ENCODE assay signal across 8 cellular contexts in the genomic region with DNA sequence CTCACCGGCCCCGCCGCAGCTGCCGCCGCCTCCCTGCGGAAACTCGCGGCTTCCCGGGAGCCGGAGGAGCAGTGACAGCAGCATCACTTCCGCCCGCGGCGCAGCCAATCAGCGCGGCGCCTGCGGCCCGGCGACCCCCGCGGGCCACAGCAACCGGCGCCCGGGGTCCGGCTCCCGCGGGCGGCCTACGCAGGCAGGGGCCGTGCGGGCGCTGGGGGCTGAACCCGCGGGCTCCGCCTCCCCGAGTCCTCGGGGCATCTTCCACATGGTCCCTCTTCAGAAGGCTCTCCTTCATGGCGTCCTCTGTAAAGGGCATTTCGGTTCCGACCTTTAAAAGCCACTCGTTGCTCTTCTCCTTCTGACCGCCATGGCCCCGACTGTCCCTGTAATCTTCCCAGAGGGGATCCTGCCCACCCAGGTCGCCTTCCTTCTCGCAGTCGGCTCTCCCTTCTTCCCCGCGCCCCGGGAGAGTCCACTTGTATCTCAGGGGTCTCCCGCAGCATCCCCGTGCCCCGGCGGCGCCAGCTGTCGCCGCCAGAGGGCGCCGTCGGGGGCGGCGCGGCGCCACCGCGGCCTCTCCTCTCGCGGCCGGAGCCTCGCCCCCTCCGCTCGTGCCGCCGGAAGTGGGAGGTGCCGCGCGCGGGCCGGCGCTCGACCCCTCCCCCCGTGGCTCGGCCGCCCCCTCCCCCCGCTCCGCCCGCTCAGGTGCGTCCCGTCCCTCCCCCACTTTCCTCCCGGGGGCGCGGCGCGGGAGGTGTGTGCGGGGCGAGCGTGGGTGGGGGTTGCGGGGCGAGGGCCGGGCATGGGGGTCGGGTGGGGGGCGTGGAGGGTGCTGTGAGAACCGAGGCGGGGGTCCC. TPM values are rescaled to one million over a fixed set of nuclear protein-coding genes. Genes with fewer than 3 reads are reported as not detected.
DNase-seq lines count a peak whose midpoint lies in the region; ATAC-seq and TF ChIP-seq lines count a peak whose summit lies in the region.

A gene with protein sequence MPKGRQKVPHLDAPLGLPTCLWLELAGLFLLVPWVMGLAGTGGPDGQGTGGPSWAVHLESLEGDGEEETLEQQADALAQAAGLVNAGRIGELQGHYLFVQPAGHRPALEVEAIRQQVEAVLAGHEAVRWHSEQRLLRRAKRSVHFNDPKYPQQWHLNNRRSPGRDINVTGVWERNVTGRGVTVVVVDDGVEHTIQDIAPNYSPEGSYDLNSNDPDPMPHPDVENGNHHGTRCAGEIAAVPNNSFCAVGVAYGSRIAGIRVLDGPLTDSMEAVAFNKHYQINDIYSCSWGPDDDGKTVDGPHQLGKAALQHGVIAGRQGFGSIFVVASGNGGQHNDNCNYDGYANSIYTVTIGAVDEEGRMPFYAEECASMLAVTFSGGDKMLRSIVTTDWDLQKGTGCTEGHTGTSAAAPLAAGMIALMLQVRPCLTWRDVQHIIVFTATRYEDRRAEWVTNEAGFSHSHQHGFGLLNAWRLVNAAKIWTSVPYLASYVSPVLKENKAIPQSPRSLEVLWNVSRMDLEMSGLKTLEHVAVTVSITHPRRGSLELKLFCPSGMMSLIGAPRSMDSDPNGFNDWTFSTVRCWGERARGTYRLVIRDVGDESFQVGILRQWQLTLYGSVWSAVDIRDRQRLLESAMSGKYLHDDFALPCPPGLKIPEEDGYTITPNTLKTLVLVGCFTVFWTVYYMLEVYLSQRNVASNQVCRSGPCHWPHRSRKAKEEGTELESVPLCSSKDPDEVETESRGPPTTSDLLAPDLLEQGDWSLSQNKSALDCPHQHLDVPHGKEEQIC (minus strand): TSS at position 52 of the 857 bp plus-strand sequence. CDS start 2,229 bp downstream, outside the sequence.
A gene (plus strand): TSS at position 650 of the 857 bp plus-strand sequence. CDS start 1,602 bp downstream, outside the sequence.

- H3K36me3 Mint-ChIP-seq in activated naive CD4-positive, alpha-beta T cell treated with anti-CD3 and anti-CD28 coated beads for 36 hours (ENCODE audit: low read depth), result peaks cover 25% of the 10 kb centered on the region

- H3K4me1 Mint-ChIP-seq in activated naive CD4-positive, alpha-beta T cell treated with anti-CD3 and anti-CD28 coated beads for 36 hours (ENCODE audit: low read depth), result peaks cover 34% of the 10 kb centered on the region

- ATAC-seq in GM21723 (IDR thresholded peaks at IDR 0.05; ENCODE audit: unreplicated experiment), result peak; percentile 81
- peak; percentile 91 for ATAC-seq in gastroesophageal sphincter

- peaks cover 28% of the 10 kb centered on the region for H3K4me1 ChIP-seq in DOHH2 (ENCODE audit: control insufficient read depth, low read length)
- H3K4me1 ChIP-seq in Karpas-422 (ENCODE audit: low read length), result peaks cover 33% of the 10 kb centered on the region
- H3K4me1 ChIP-seq in gastroesophageal sphincter, result peaks cover 0 to 48% (median 16%) of the 10 kb centered on the region in 3 donors
- H3K4me1 ChIP-seq in suprapubic skin, result peaks cover 41% of the 10 kb centered on the region

- TF ChIP-seq CTCF in DOHH2 (IDR thresholded peaks at IDR 0.05; ENCODE audit: low read depth, low read length, poor library complexity, severe bottlenecking), result peak; percentile 85
- TF ChIP-seq CTCF in gastroesophageal sphincter (IDR thresholded peaks at IDR 0.05), result peak; percentile 74 to 99 (median 94)
- TF ChIP-seq CTCF in suprapubic skin (IDR thresholded peaks at IDR 0.05), result peak; percentile 90 to 97

- TF ChIP-seq POLR2A in gastroesophageal sphincter (IDR thresholded peaks at IDR 0.05), result peak; percentile 85 to 87
- peak in 1 of 2 donors; percentile 30 for TF ChIP-seq POLR2A in suprapubic skin (IDR thresholded peaks at IDR 0.05)

- H3K79me2 ChIP-seq in DOHH2 (ENCODE audit: control insufficient read depth, low read length) (peaks cover 38% of the 10 kb centered on the region), Karpas-422 (ENCODE audit: low read length) (peaks cover 41% of the 10 kb centered on the region)

- H3K9me3 ChIP-seq in DOHH2 (ENCODE audit: control insufficient read depth, insufficient read depth, low read length) (no peaks in the 10 kb centered on the region), Karpas-422 (ENCODE audit: low read length) (no peaks in the 10 kb centered on the region), gastroesophageal sphincter (no peaks in the 10 kb centered on the region), suprapubic skin (no peaks in the 10 kb centered on the region)

- H3K9me2 ChIP-seq in DOHH2 (replicated peaks; ENCODE audit: control insufficient read depth, low read length) (no peaks in the 10 kb centered on the region), Karpas-422 (replicated peaks; ENCODE audit: insufficient read depth, low read length) (no peaks in the 10 kb centered on the region)

- H3K4me2 ChIP-seq in DOHH2 (ENCODE audit: low read length) (peak within 1 kb of the TSS; percentile 81), Karpas-422 (ENCODE audit: low read depth, low read length, poor library complexity, severe bottlenecking) (peak within 1 kb of the TSS; percentile 89)

- H3K4me3 ChIP-seq in DOHH2 (ENCODE audit: low read length) (peak within 1 kb of the TSS; percentile 95), Karpas-422 (ENCODE audit: low read length) (peak within 1 kb of the TSS; percentile 88), gastroesophageal sphincter (peak within 1 kb of the TSS; percentile 90 to 98), suprapubic skin (peak within 1 kb of the TSS; percentile 92)

- TF ChIP-seq EP300 in gastroesophageal sphincter (IDR thresholded peaks at IDR 0.05) (no peak), suprapubic skin (IDR thresholded peaks at IDR 0.05) (no peak)

- intact Hi-C loops in activated naive CD4-positive, alpha-beta T cell treated with anti-CD3 and anti-CD28 coated beads for 36 hours (cut with micrococcal nuclease), result loop anchor here (1.0 to 5.0 kb wide), 3 partner anchors 459 to 990 kb away; no protein-coding TSS in a partner anchor

- peak; percentile 88 for DNase-seq in Karpas-422
- peak; percentile 65 for DNase-seq in SK-MEL-5 (ENCODE audit: low read depth, low spot score)
- DNase-seq in activated naive CD4-positive, alpha-beta T cell treated with anti-CD3 and anti-CD28 coated beads for 36 hours, result peak; percentile 74
- DNase-seq in nucleus accumbens (lab: John Stamatoyannopoulos, UW), result peak in 54 of 56 donors; percentile 42 to 88 (median 78)
- peak; percentile 86 to 90 for DNase-seq in suprapubic skin (ENCODE audit: low spot score in 2 of 2)

- peak within 1 kb of the TSS; percentile 99 for H3K27ac Mint-ChIP-seq in activated naive CD4-positive, alpha-beta T cell treated with anti-CD3 and anti-CD28 coated beads for 36 hours

- no peaks in the 10 kb centered on the region for H3K9me3 Mint-ChIP-seq in activated naive CD4-positive, alpha-beta T cell treated with anti-CD3 and anti-CD28 coated beads for 36 hours

- in situ Hi-C loops in SK-MEL-5 (cut with HindIII; ENCODE audit: low pct_unique_long_range_greater_than_20kb, low sequenced_read_pairs), result no loop called here

- peaks cover 28% of the 10 kb centered on the region for H3K36me3 ChIP-seq in DOHH2 (ENCODE audit: control insufficient read depth, low read length)
- H3K36me3 ChIP-seq in Karpas-422 (ENCODE audit: insufficient read depth, low read length), result no peaks in the 10 kb centered on the region
- peaks cover 0 to 34% of the 10 kb centered on the region in 2 donors for H3K36me3 ChIP-seq in gastroesophageal sphincter
- H3K36me3 ChIP-seq in suprapubic skin, result peaks cover 30% of the 10 kb centered on the region

- peaks cover 5% of the 10 kb centered on the region; the same call in 1 of the 2 replicates for H3F3A ChIP-seq in DOHH2 (ENCODE audit: control insufficient read depth, insufficient read depth)

- peak within 1 kb of the TSS; percentile 90 for H3K9ac ChIP-seq in Karpas-422 (ENCODE audit: low read length)

- H3K27me3 ChIP-seq in DOHH2 (ENCODE audit: control insufficient read depth, low read length), result no peaks in the 10 kb centered on the region
- H3K27me3 ChIP-seq in Karpas-422 (ENCODE audit: low read length), result no peaks in the 10 kb centered on the region
- H3K27me3 ChIP-seq in gastroesophageal sphincter, result no peaks in the 10 kb centered on the region
- no peaks in the 10 kb centered on the region for H3K27me3 ChIP-seq in suprapubic skin

- H3K27ac ChIP-seq in DOHH2 (ENCODE audit: low read depth, low read length), result peak within 1 kb of the TSS; percentile 66
- peak within 1 kb of the TSS; percentile 85 for H3K27ac ChIP-seq in Karpas-422 (ENCODE audit: low read length)
- peak within 1 kb of the TSS; percentile 92 to 98 (median 95) for H3K27ac ChIP-seq in gastroesophageal sphincter
- peak within 1 kb of the TSS; percentile 95 for H3K27ac ChIP-seq in suprapubic skin

- H2AFZ ChIP-seq in Karpas-422 (ENCODE audit: low read length), result peak within 1 kb of the TSS; percentile 94

- 0 to 2% methylated on average over 2 to 26 of the region's 104 CpGs for WGBS in gastroesophageal sphincter (ENCODE audit: low coverage in 1 of 2), 2 donors
- under 1% methylated on average over 28 of the region's 104 CpGs for WGBS in suprapubic skin

- peak within 1 kb of the TSS; percentile 99 for H3K4me3 Mint-ChIP-seq in activated naive CD4-positive, alpha-beta T cell treated with anti-CD3 and anti-CD28 coated beads for 36 hours

- CTCF ChIA-PET in activated naive CD4-positive, alpha-beta T cell treated with anti-CD3 and anti-CD28 coated beads for 36 hours (lab: Charles Lee), result interaction anchor here (1.1 to 3.7 kb wide), 3 partner anchors 11 to 89 kb away, joined by 5 to 27 read pairs (median 6); a partner anchor contains a TSS

- no peaks in the 10 kb centered on the region for H3K27me3 Mint-ChIP-seq in activated naive CD4-positive, alpha-beta T cell treated with anti-CD3 and anti-CD28 coated beads for 36 hours (ENCODE audit: low read depth)

- H4K20me1 ChIP-seq in DOHH2 (ENCODE audit: control insufficient read depth, insufficient read depth, low read depth, low read length) (no peaks in the 10 kb centered on the region), Karpas-422 (ENCODE audit: insufficient read depth, low read depth, low read length) (no peaks in the 10 kb centered on the region)

RNA-seq across cellular contexts. Expression of the first gene that starts in this region (rescaled TPM):
- total RNA-seq in Karpas-422 (2014; rRNA removed; shearing (Covaris generic); ENCODE audit: low replicate concordance), result 14.3 and 33.7 TPM in 2 replicates
- total RNA-seq in SK-MEL-5 (2014; rRNA removed; shearing (Covaris generic)), result 14.8 and 16.0 TPM in 2 replicates
- 18.6 and 25.8 TPM in 2 replicates for polyA plus RNA-seq in SK-MEL-5 (2015; cell fraction: cytosol; rRNA removed)
- polyA plus RNA-seq in SK-MEL-5 (2015; cell fraction: nucleus; rRNA removed), result 56.0 and 78.0 TPM in 2 replicates
- 10 to 100 TPM; 97.6 to 97.9 TPM for total RNA-seq in activated naive CD4-positive, alpha-beta T cell treated with anti-CD3 and anti-CD28 coated beads for 36 hours
- total RNA-seq in gastroesophageal sphincter, result 10 to 100 TPM; 28.9 to 40.5 (median 35.3) TPM
- 100 to 1,000 TPM in 1 of 4 donors, 10 to 100 TPM in 3; 56.7 to 113 (median 73.3) TPM for total RNA-seq in suprapubic skin

RNA-seq across cellular contexts. Expression of the second gene that starts in this region (rescaled TPM):
- 7.0 and 10.1 TPM in 2 replicates for total RNA-seq in Karpas-422 (2014; rRNA removed; shearing (Covaris generic); ENCODE audit: low replicate concordance)
- total RNA-seq in SK-MEL-5 (2014; rRNA removed; shearing (Covaris generic)), result 4.8 and 5.8 TPM in 2 replicates
- 10.0 and 14.8 TPM in 2 replicates for polyA plus RNA-seq in SK-MEL-5 (2015; cell fraction: cytosol; rRNA removed)
- 16.6 and 22.6 TPM in 2 replicates for polyA plus RNA-seq in SK-MEL-5 (2015; cell fraction: nucleus; rRNA removed)
- 10 to 100 TPM; 14.0 to 14.4 TPM for total RNA-seq in activated naive CD4-positive, alpha-beta T cell treated with anti-CD3 and anti-CD28 coated beads for 36 hours
- total RNA-seq in gastroesophageal sphincter (10 to 100 TPM; 14.8 to 21.2 (median 17.4) TPM), suprapubic skin (10 to 100 TPM in 3 of 4 donors, 1 to 10 TPM in 1; 6.7 to 22.9 (median 12.2) TPM)

Comparison
In these comparisons a context has a peak if more than half of its experiments do, and no peak if none do; other contexts are left out.
1. Peak in every context shown above with its lines: DNase-seq, ATAC-seq, H3K4me3 ChIP-seq and H3K27ac ChIP-seq.